In the genomic region with DNA sequence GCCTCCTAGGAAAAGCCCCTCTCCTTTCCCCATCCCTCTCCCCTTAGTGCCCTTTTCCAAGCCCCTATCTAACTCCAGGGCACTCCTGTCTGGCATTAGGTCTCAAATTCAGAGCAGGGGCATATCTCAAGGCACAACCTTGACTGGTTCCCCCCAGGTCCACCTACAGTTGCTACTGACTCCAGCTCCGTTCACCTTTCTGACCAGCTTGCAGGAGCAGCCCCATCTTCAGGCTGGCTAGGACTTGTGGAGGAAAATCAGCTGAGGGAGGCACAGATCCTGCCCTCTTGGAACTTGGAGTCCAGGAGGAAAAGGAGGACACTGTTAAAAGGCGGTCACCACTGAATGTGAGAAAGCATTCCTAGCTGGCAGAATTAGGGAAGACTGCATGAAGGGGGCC, we compare ENCODE assay signal across 10 cellular contexts.
A peak's percentile ranks its signal among the peaks of the same experiment; 100 is the strongest.
DNase-seq lines count a peak whose midpoint lies in the region; ATAC-seq, FAIRE-seq and TF ChIP-seq lines count a peak whose summit lies in the region.
"Had no signal": no experiment of that assay in that cellular context is flagged by ENCODE, and none has a peak within 500 bp of the region (broad histone marks: within the 10 kb centered on the region; RNA-seq: fewer than 3 reads in every experiment).

No MANE protein-coding gene starts in this region.

- H3K4me3 ChIP-seq in A549 (no peak overlapping the region), gastroesophageal sphincter (no peak overlapping the region), sigmoid colon (no peak overlapping the region)

- no peaks in the 10 kb centered on the region for H3K36me3 ChIP-seq in gastroesophageal sphincter
- no peaks in the 10 kb centered on the region for H3K36me3 ChIP-seq in sigmoid colon

- POLR2A ChIA-PET in A549 (lab: Yijun Ruan, JAX) = interaction anchor here (1.1 kb wide), 1 partner anchor 153 kb away, joined by 4 read pairs; the partner anchor contains the start of gene ZFP36L2

- H3K27ac ChIP-seq in A549 (peak overlapping the region; percentile 85 to 86), adipose tissue (ENCODE audit: low read depth, low read length) (peak overlapping the region; percentile 29), gastroesophageal sphincter (peak overlapping the region; percentile 15 to 90 (median 78)), sigmoid colon (peak overlapping the region; percentile 70 to 81 (median 78))

- CTCF ChIA-PET in A549 (lab: Yijun Ruan, JAX) = interaction anchor here (0.7 to 2.5 kb wide), 4 partner anchors 20 to 150 kb away, joined by 3 to 9 read pairs (median 4); no protein-coding TSS in a partner anchor

- peak overlapping the region; percentile 36 for H3K4me2 ChIP-seq in A549

- TF ChIP-seq CTCF in A549 (IDR thresholded peaks at IDR 0.05) (no peak), gastroesophageal sphincter (IDR thresholded peaks at IDR 0.05) (no peak), sigmoid colon (IDR thresholded peaks at IDR 0.05) (no peak)

- no peaks in the 10 kb centered on the region for H3K27me3 ChIP-seq in gastroesophageal sphincter
- no peaks in the 10 kb centered on the region for H3K27me3 ChIP-seq in sigmoid colon

- FAIRE-seq in A549 (lab: Jason Lieb, UNC) = no peak

- DNase-seq in A549 (ENCODE audit: low read depth in 1 of 2, low spot score in 1 of 2) (no peak), sigmoid colon (no peak), middle frontal gyrus (ENCODE audit: extremely low spot score, low spot score) (no peak), pons (ENCODE audit: low spot score) (no peak)
- DNase-seq in activated CD8-positive, alpha-beta memory T cell treated with anti-CD3 and anti-CD28 coated beads, Interleukin-2, amount 50 U/mL, for 4 hours = no peak
- DNase-seq: activated CD4-positive, CD25-positive, alpha-beta regulatory T cell treated with anti-CD3 and anti-CD28 coated beads, Interleukin-2, amount 50 U/mL, for 72 hours; mesendoderm had no signal

- 90% methylated on average over 2 of the region's 2 CpGs for WGBS in A549 (ENCODE audit: missing lambda C conversion rate)
- 98 to 100% (median 98%) methylated on average over 2 of the region's 2 CpGs for WGBS in adipose tissue, 3 donors
- 100% methylated on average over 1 of the region's 2 CpGs for WGBS in gastroesophageal sphincter (ENCODE audit: low coverage in 1 of 2), 2 donors
- WGBS in sigmoid colon, 2 donors = 94 to 98% methylated on average over 2 of the region's 2 CpGs

- ATAC-seq in A549 = no peak
- no peak for ATAC-seq in gastroesophageal sphincter
- no peak for ATAC-seq in GM19328 (IDR thresholded peaks at IDR 0.05; ENCODE audit: unreplicated experiment)

- TF ChIP-seq POLR2A in A549 (IDR thresholded peaks at IDR 0.05; ENCODE audit: low read length) (no peak), gastroesophageal sphincter (IDR thresholded peaks at IDR 0.05) (no peak), sigmoid colon (IDR thresholded peaks at IDR 0.05) (no peak)

- no peak for TF ChIP-seq RAD21 in A549 (conservative IDR thresholded peaks at IDR 0.05 in 1 of 2, IDR thresholded peaks at IDR 0.05 in 1 of 2)

- intact Hi-C loops in sigmoid colon (cut with DNase I) = no loop called here

- peaks cover 50% of the 10 kb centered on the region for H3K4me1 ChIP-seq in A549
- peaks cover 3 to 75% (median 45%) of the 10 kb centered on the region in 3 donors for H3K4me1 ChIP-seq in gastroesophageal sphincter
- peaks cover 0 to 58% (median 44%) of the 10 kb centered on the region in 4 donors for H3K4me1 ChIP-seq in sigmoid colon

- TF ChIP-seq EP300 in A549 (IDR thresholded peaks at IDR 0.05) = no peak
- TF ChIP-seq EP300 in gastroesophageal sphincter (IDR thresholded peaks at IDR 0.05) = no peak
- TF ChIP-seq EP300 in sigmoid colon (IDR thresholded peaks at IDR 0.05) = no peak

- no peaks in the 10 kb centered on the region for H3K9me3 ChIP-seq in A549
- H3K9me3 ChIP-seq in gastroesophageal sphincter = no peaks in the 10 kb centered on the region
- no peaks in the 10 kb centered on the region for H3K9me3 ChIP-seq in sigmoid colon

TF ChIP-seq in A549, 52 proteins besides CTCF, POLR2A, EP300 and RAD21:
- TF ChIP-seq HEYL (CRISPR knock-in tag; IDR thresholded peaks at IDR 0.05) (no peak), GATA3 (IDR thresholded peaks at IDR 0.05; ENCODE audit: borderline replicate concordance) (no peak), EHMT2 (IDR thresholded peaks at IDR 0.05; ENCODE audit: low read depth) (no peak), KDM5A (IDR thresholded peaks at IDR 0.05) (no peak), RARB (CRISPR knock-in tag; IDR thresholded peaks at IDR 0.05) (no peak), REST (IDR thresholded peaks at IDR 0.05) (no peak), ESRRA (IDR thresholded peaks at IDR 0.05; ENCODE audit: borderline replicate concordance, low read length) (no peak), JUN (IDR thresholded peaks at IDR 0.05) (no peak), RCOR1 (IDR thresholded peaks at IDR 0.05; ENCODE audit: low read depth, low read length) (no peak), JUNB (IDR thresholded peaks at IDR 0.05) (no peak), NFE2L2 (conservative IDR thresholded peaks at IDR 0.05; ENCODE audit: low read length) (no peak), HOXB13 (CRISPR knock-in tag; IDR thresholded peaks at IDR 0.05; ENCODE audit: low read depth) (no peak), MAFK (IDR thresholded peaks at IDR 0.05; ENCODE audit: partially characterized antibody) (no peak), MAZ (IDR thresholded peaks at IDR 0.05; ENCODE audit: borderline replicate concordance, low read depth, low read length) (no peak), HDAC2 (IDR thresholded peaks at IDR 0.05) (no peak), FOXS1 (CRISPR knock-in tag; IDR thresholded peaks at IDR 0.05) (no peak), EHF (CRISPR knock-in tag; IDR thresholded peaks at IDR 0.05) (no peak), ZFP36 (IDR thresholded peaks at IDR 0.05; ENCODE audit: borderline replicate concordance, partially characterized antibody) (no peak), HES2 (IDR thresholded peaks at IDR 0.05) (no peak)
- TF ChIP-seq, protein P1, sequence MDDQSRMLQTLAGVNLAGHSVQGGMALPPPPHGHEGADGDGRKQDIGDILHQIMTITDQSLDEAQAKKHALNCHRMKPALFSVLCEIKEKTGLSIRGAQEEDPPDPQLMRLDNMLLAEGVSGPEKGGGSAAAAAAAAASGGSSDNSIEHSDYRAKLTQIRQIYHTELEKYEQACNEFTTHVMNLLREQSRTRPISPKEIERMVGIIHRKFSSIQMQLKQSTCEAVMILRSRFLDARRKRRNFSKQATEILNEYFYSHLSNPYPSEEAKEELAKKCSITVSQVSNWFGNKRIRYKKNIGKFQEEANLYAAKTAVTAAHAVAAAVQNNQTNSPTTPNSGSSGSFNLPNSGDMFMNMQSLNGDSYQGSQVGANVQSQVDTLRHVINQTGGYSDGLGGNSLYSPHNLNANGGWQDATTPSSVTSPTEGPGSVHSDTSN (IDR thresholded peaks at IDR 0.05) = no peak

Comparison
In these comparisons a context has a peak if more than half of its experiments do, and no peak if none do; other contexts are left out.
1. H3K27ac ChIP-seq: peak in every context shown above with its lines; median percentile 86 in A549; 78 in gastroesophageal sphincter; 78 in sigmoid colon; 29 in adipose tissue.